Comparison of ENCODE assay signal across 14 cellular contexts in genomic region chr12:108004368-108004767, GRCh38.
DNase-seq lines count a peak whose midpoint lies in the region; ATAC-seq lines count a peak whose summit lies in the region.
"Had no signal": no experiment of that assay in that cellular context is flagged by ENCODE, and none has a peak within 500 bp of the region (broad histone marks: within the 10 kb centered on the region; RNA-seq: fewer than 3 reads in every experiment).

No MANE protein-coding gene starts in this region.

- DNase-seq in Caki2 (ENCODE audit: low read depth) (peak; percentile 12), RKO (ENCODE audit: low spot score) (peak; percentile 25), iPS DF 19.7 (ENCODE audit: low read depth, low spot score) (peak; percentile 15), T-helper 17 cell (no peak), T-helper 9 cell (no peak)
- DNase-seq in Jurkat, Clone E6-1 (ENCODE audit: low read depth, low spot score): peak; percentile 23
- DNase-seq: activated CD4-positive, alpha-beta memory T cell treated with anti-CD3 and anti-CD28 coated beads for 36 hours; GOT3; head of caudate nucleus; NCI-H1694; ovary; spleen had no signal

- no peak overlapping the region for H3K4me3 ChIP-seq in Jurkat, Clone E6-1 (ENCODE audit: low read length)
- H3K4me3 ChIP-seq: ovary, spleen had no signal

- no peaks in the 10 kb centered on the region for H3K4me1 Mint-ChIP-seq in T-helper 17 cell

- ATAC-seq in T-helper 17 cell: no peak
- no peak for ATAC-seq in GM19455 (IDR thresholded peaks at IDR 0.05; ENCODE audit: unreplicated experiment)
- ATAC-seq in GM18498 (IDR thresholded peaks at IDR 0.05; ENCODE audit: unreplicated experiment): no peak

- no peak overlapping the region for H3K4me3 Mint-ChIP-seq in T-helper 17 cell
- H3K4me3 Mint-ChIP-seq: activated CD4-positive, alpha-beta memory T cell treated with anti-CD3 and anti-CD28 coated beads for 36 hours had no signal

- peaks cover 16% of the 10 kb centered on the region for H3K27me3 Mint-ChIP-seq in T-helper 17 cell

- H3K36me3 Mint-ChIP-seq in T-helper 17 cell (ENCODE audit: low read depth): no peaks in the 10 kb centered on the region
- H3K36me3 Mint-ChIP-seq: activated CD4-positive, alpha-beta memory T cell treated with anti-CD3 and anti-CD28 coated beads for 36 hours had no signal

- in situ Hi-C loops in Caki2 (cut with HindIII; ENCODE audit: low pct_unique_long_range_greater_than_20kb, low sequenced_read_pairs): no loop called here

- no peaks in the 10 kb centered on the region for H3K9me3 ChIP-seq in T-helper 17 cell (ENCODE audit: control insufficient read depth, low read length, poor library complexity, severe bottlenecking)
- H3K9me3 ChIP-seq: ovary had no signal

- H3K27ac Mint-ChIP-seq in T-helper 17 cell: no peak overlapping the region
- H3K27ac Mint-ChIP-seq: activated CD4-positive, alpha-beta memory T cell treated with anti-CD3 and anti-CD28 coated beads for 36 hours had no signal

Comparison
In these comparisons a context has a peak if more than half of its experiments do, and no peak if none do; other contexts are left out.
1. DNase-seq: peak in Caki2 (single experiment), Jurkat, Clone E6-1 (single experiment), RKO (single experiment) and iPS DF 19.7 (single experiment); none in T-helper 17 cell (0 of 3) and T-helper 9 cell (single experiment).